ENCODE assay signal across 8 cellular contexts in genomic region chr2:134118279-134119116, GRCh38.
DNase-seq lines count a peak whose midpoint lies in the region; ATAC-seq and TF ChIP-seq lines count a peak whose summit lies in the region.

No MANE protein-coding gene starts in this region.

- peak overlapping the region; percentile 98 for H3K4me3 Mint-ChIP-seq in activated naive CD8-positive, alpha-beta T cell

- DNase-seq in GM10266 (ENCODE audit: extremely low spot score) (peak; percentile 89), NCI-H1048 (lab: John Stamatoyannopoulos, UW) (peak; percentile 80), SKM-1 (lab: John Stamatoyannopoulos, UW; ENCODE audit: unreplicated experiment) (peak; percentile 76), Right ventricle myocardium inferior (ENCODE audit: missing footprints) (no peak), prostate gland (ENCODE audit: low spot score) (peak; percentile 89), uterus (peak; percentile 85 to 91)

- H3K4me1 ChIP-seq in prostate gland (replicated peaks) (peaks cover 2% of the 10 kb centered on the region), uterus (no peaks in the 10 kb centered on the region)

- no peaks in the 10 kb centered on the region for H3K27me3 ChIP-seq in prostate gland (replicated peaks; ENCODE audit: insufficient read depth)
- no peaks in the 10 kb centered on the region for H3K27me3 ChIP-seq in uterus

- WGBS in prostate gland = 34% methylated on average over 8 of the region's 8 CpGs

- H3K27ac ChIP-seq in prostate gland (peak overlapping the region in 1 of 2 donors; percentile 17), uterus (peak overlapping the region; percentile 55 to 91)

- ATAC-seq in HG02610 (IDR thresholded peaks at IDR 0.05; ENCODE audit: unreplicated experiment) (peak; percentile 52), Right ventricle myocardium inferior (peak; percentile 53)

- H3K9me3 Mint-ChIP-seq in activated naive CD8-positive, alpha-beta T cell (ENCODE audit: low read depth) = no peaks in the 10 kb centered on the region

- TF ChIP-seq CTCF in GM10266 (IDR thresholded peaks at IDR 0.05; ENCODE audit: control insufficient read depth, insufficient read depth, low read depth, missing control alignments) (peak; percentile 78), prostate gland (IDR thresholded peaks at IDR 0.05) (peak; percentile 66 to 87 (median 86)), uterus (IDR thresholded peaks at IDR 0.05) (peak; percentile 72 to 89 (median 81))

- intact Hi-C loops in Right ventricle myocardium inferior (cut with DNase I) (loop anchor here (2.0 to 5.0 kb wide), 6 partner anchors 89 to 332 kb away; no protein-coding TSS in a partner anchor), prostate gland (cut with DNase I) (loop anchor here (1.0 to 5.0 kb wide), 3 partner anchors 129 to 293 kb away; no protein-coding TSS in a partner anchor), uterus (cut with DNase I; ENCODE audit: low total_unique reads) (loop anchor here (5.0 kb wide), 1 partner anchor 294 kb away; no protein-coding TSS in a partner anchor)

- H3K36me3 ChIP-seq in prostate gland = no peaks in the 10 kb centered on the region
- no peaks in the 10 kb centered on the region for H3K36me3 ChIP-seq in uterus

- H3K36me3 Mint-ChIP-seq in activated naive CD8-positive, alpha-beta T cell = no peaks in the 10 kb centered on the region

- peaks cover 2% of the 10 kb centered on the region for H3K27me3 Mint-ChIP-seq in activated naive CD8-positive, alpha-beta T cell

- TF ChIP-seq POLR2A in prostate gland (IDR thresholded peaks at IDR 0.05) (no peak), uterus (IDR thresholded peaks at IDR 0.05) (no peak)

- H3K4me1 Mint-ChIP-seq in activated naive CD8-positive, alpha-beta T cell (ENCODE audit: low read depth) = peaks cover 36% of the 10 kb centered on the region

- H3K4me3 ChIP-seq in prostate gland (no peak overlapping the region), uterus (no peak overlapping the region)

- H3K9me3 ChIP-seq in prostate gland (no peaks in the 10 kb centered on the region), uterus (no peaks in the 10 kb centered on the region)

- peak overlapping the region; percentile 6 for H3K27ac Mint-ChIP-seq in activated naive CD8-positive, alpha-beta T cell
